In genomic region chr19:49421039-49421877, GRCh38 we compare ENCODE assay signal across 8 cellular contexts. TPM values are rescaled to one million over a fixed set of nuclear protein-coding genes. Genes with fewer than 3 reads are reported as not detected.
DNase-seq lines count a peak whose midpoint lies in the region; ATAC-seq and TF ChIP-seq lines count a peak whose summit lies in the region.

No MANE protein-coding gene starts in this region.

- H3K4me1 Mint-ChIP-seq in activated T-helper 2 cell treated with anti-CD3 and anti-CD28 coated beads, Interferon-gamma antibody, Interleukin-2, Interleukin-4, amounts not matched to agents 10 μg/mL and 5 μg/mL and 100 μg/mL, durations not matched to agents 14 hours and 24 hours and 36 hours (ENCODE audit: low read depth) = peaks cover 22% of the 10 kb centered on the region

- TF ChIP-seq CTCF in GM13976 (IDR thresholded peaks at IDR 0.05; ENCODE audit: borderline replicate concordance, control extremely low read depth, extremely low read depth, insufficient read depth, missing control alignments) = no peak

- no peak overlapping the region for H3K27ac Mint-ChIP-seq in activated T-helper 2 cell treated with anti-CD3 and anti-CD28 coated beads, Interferon-gamma antibody, Interleukin-2, Interleukin-4, amounts not matched to agents 10 μg/mL and 5 μg/mL and 100 μg/mL, durations not matched to agents 14 hours and 24 hours and 36 hours

- DNase-seq in GM13976 (ENCODE audit: low spot score) (peak; percentile 69), NCI-H2196 (lab: John Stamatoyannopoulos, UW; ENCODE audit: unreplicated experiment) (peak; percentile 94), Right ventricle myocardium superior (peak; percentile 82), retina (peak; percentile 86), SHP77 (lab: John Stamatoyannopoulos, UW) (no peak)
- DNase-seq in activated T-helper 2 cell treated with anti-CD3 and anti-CD28 coated beads, Interferon-gamma antibody, Interleukin-2, Interleukin-4, amounts not matched to agents 10 μg/mL and 5 μg/mL and 100 μg/mL, durations not matched to agents 14 hours and 24 hours and 36 hours (ENCODE audit: low spot score) = peak; percentile 48

- H3K36me3 Mint-ChIP-seq in activated T-helper 2 cell treated with anti-CD3 and anti-CD28 coated beads, Interferon-gamma antibody, Interleukin-2, Interleukin-4, amounts not matched to agents 10 μg/mL and 5 μg/mL and 100 μg/mL, durations not matched to agents 14 hours and 24 hours and 36 hours (ENCODE audit: low read depth) = no peaks in the 10 kb centered on the region

- peak overlapping the region; percentile 57 for H3K4me3 Mint-ChIP-seq in activated T-helper 2 cell treated with anti-CD3 and anti-CD28 coated beads, Interferon-gamma antibody, Interleukin-2, Interleukin-4, amounts not matched to agents 10 μg/mL and 5 μg/mL and 100 μg/mL, durations not matched to agents 14 hours and 24 hours and 36 hours (ENCODE audit: low read depth)

- peak; percentile 86 for ATAC-seq in Right ventricle myocardium superior (ENCODE audit: poor library complexity)
- ATAC-seq in HG03097 (IDR thresholded peaks at IDR 0.05; ENCODE audit: low FRiP score, unreplicated experiment) = no peak
- no peak for ATAC-seq in GM21528 (IDR thresholded peaks at IDR 0.05; ENCODE audit: low FRiP score, unreplicated experiment)

- intact Hi-C loops in activated T-helper 2 cell treated with anti-CD3 and anti-CD28 coated beads, Interferon-gamma antibody, Interleukin-2, Interleukin-4, amounts not matched to agents 10 μg/mL and 5 μg/mL and 100 μg/mL, durations not matched to agents 14 hours and 24 hours and 36 hours (cut with micrococcal nuclease) = no loop called here
- intact Hi-C loops in Right ventricle myocardium superior (cut with DNase I) = no loop called here

- in situ Hi-C loops in GM13976 (cut with MboI; ENCODE audit: low sequenced_read_pairs, unreplicated experiment) = no loop called here

- no peaks in the 10 kb centered on the region for H3K9me3 Mint-ChIP-seq in activated T-helper 2 cell treated with anti-CD3 and anti-CD28 coated beads, Interferon-gamma antibody, Interleukin-2, Interleukin-4, amounts not matched to agents 10 μg/mL and 5 μg/mL and 100 μg/mL, durations not matched to agents 14 hours and 24 hours and 36 hours

- H3K27me3 Mint-ChIP-seq in activated T-helper 2 cell treated with anti-CD3 and anti-CD28 coated beads, Interferon-gamma antibody, Interleukin-2, Interleukin-4, amounts not matched to agents 10 μg/mL and 5 μg/mL and 100 μg/mL, durations not matched to agents 14 hours and 24 hours and 36 hours (ENCODE audit: low read depth) = peaks cover 77% of the 10 kb centered on the region

RNA-seq across cellular contexts. Expression of gene PTH2, which starts 2.0 kb away (rescaled TPM):
- total RNA-seq in activated T-helper 2 cell treated with anti-CD3 and anti-CD28 coated beads, Interferon-gamma antibody, Interleukin-2, Interleukin-4, amounts not matched to agents 10 μg/mL and 5 μg/mL and 100 μg/mL, durations not matched to agents 14 hours and 24 hours and 36 hours = not detected in 2 replicates
- not detected for total RNA-seq in Right ventricle myocardium superior

RNA-seq across cellular contexts. Expression of gene GFY, which starts 3.9 kb away (rescaled TPM):
- total RNA-seq in activated T-helper 2 cell treated with anti-CD3 and anti-CD28 coated beads, Interferon-gamma antibody, Interleukin-2, Interleukin-4, amounts not matched to agents 10 μg/mL and 5 μg/mL and 100 μg/mL, durations not matched to agents 14 hours and 24 hours and 36 hours = not detected in 2 replicates
- not detected for total RNA-seq in Right ventricle myocardium superior

RNA-seq across cellular contexts. Expression of gene SLC17A7, which starts 20.1 kb away (rescaled TPM):
- total RNA-seq in activated T-helper 2 cell treated with anti-CD3 and anti-CD28 coated beads, Interferon-gamma antibody, Interleukin-2, Interleukin-4, amounts not matched to agents 10 μg/mL and 5 μg/mL and 100 μg/mL, durations not matched to agents 14 hours and 24 hours and 36 hours = 0.16 TPM in 1 of 2 replicates, not detected in the other
- 1.8 TPM for total RNA-seq in Right ventricle myocardium superior

RNA-seq across cellular contexts. Expression of gene PIH1D1, which starts 30.4 kb away (rescaled TPM):
- total RNA-seq in activated T-helper 2 cell treated with anti-CD3 and anti-CD28 coated beads, Interferon-gamma antibody, Interleukin-2, Interleukin-4, amounts not matched to agents 10 μg/mL and 5 μg/mL and 100 μg/mL, durations not matched to agents 14 hours and 24 hours and 36 hours = 136 and 138 TPM in 2 replicates
- total RNA-seq in Right ventricle myocardium superior = 28.1 TPM

RNA-seq across cellular contexts. Expression of gene ALDH16A1, which starts 31.8 kb away (rescaled TPM):
- total RNA-seq in activated T-helper 2 cell treated with anti-CD3 and anti-CD28 coated beads, Interferon-gamma antibody, Interleukin-2, Interleukin-4, amounts not matched to agents 10 μg/mL and 5 μg/mL and 100 μg/mL, durations not matched to agents 14 hours and 24 hours and 36 hours = 26.4 and 32.5 TPM in 2 replicates
- total RNA-seq in Right ventricle myocardium superior = 10.8 TPM

Comparison
In these comparisons a context has a peak if more than half of its experiments do, and no peak if none do; other contexts are left out.
1. DNase-seq: peak in GM13976 (single experiment), NCI-H2196 (single experiment), activated T-helper 2 cell treated with anti-CD3 and anti-CD28 coated beads, Interferon-gamma antibody, Interleukin-2, Interleukin-4, amounts not matched to agents 10 μg/mL and 5 μg/mL and 100 μg/mL, durations not matched to agents 14 hours and 24 hours and 36 hours (single experiment), Right ventricle myocardium superior (single experiment) and retina (single experiment); none in SHP77 (0 of 2).